ENCODE assay signal across 1 cellular context in the genomic region with DNA sequence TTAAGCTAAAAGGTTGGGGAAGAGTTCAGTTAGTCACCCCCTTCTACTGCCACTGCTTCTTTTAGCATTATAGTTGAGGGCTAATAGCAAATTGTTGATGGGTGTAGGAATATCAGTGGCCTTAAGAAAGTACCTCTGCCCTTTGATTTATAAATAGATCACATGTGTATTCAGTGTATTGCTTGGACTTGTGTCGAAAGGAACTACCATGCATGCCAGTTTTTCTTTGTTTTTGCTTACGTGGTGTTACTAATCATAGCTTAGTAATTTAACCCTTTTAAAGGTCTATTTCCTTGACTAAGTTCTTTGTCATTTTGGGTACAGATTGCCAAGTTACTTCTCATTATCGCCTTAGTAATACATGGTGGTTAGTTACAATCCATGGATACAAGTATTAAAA.
TF ChIP-seq lines count a peak whose summit lies in the region.

No MANE protein-coding gene starts in this region.

TF ChIP-seq in GM23338, 12 proteins besides CTCF, POLR2A, EP300 and RAD21 (continued from another document):
- TF ChIP-seq, protein P1, sequence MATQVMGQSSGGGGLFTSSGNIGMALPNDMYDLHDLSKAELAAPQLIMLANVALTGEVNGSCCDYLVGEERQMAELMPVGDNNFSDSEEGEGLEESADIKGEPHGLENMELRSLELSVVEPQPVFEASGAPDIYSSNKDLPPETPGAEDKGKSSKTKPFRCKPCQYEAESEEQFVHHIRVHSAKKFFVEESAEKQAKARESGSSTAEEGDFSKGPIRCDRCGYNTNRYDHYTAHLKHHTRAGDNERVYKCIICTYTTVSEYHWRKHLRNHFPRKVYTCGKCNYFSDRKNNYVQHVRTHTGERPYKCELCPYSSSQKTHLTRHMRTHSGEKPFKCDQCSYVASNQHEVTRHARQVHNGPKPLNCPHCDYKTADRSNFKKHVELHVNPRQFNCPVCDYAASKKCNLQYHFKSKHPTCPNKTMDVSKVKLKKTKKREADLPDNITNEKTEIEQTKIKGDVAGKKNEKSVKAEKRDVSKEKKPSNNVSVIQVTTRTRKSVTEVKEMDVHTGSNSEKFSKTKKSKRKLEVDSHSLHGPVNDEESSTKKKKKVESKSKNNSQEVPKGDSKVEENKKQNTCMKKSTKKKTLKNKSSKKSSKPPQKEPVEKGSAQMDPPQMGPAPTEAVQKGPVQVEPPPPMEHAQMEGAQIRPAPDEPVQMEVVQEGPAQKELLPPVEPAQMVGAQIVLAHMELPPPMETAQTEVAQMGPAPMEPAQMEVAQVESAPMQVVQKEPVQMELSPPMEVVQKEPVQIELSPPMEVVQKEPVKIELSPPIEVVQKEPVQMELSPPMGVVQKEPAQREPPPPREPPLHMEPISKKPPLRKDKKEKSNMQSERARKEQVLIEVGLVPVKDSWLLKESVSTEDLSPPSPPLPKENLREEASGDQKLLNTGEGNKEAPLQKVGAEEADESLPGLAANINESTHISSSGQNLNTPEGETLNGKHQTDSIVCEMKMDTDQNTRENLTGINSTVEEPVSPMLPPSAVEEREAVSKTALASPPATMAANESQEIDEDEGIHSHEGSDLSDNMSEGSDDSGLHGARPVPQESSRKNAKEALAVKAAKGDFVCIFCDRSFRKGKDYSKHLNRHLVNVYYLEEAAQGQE (IDR thresholded peaks at IDR 0.05; ENCODE audit: unreplicated experiment): no peak
- TF ChIP-seq ZNF331 (CRISPR knock-in tag; IDR thresholded peaks at IDR 0.05; ENCODE audit: low read depth): no peak
- TF ChIP-seq CREB1 (CRISPR knock-in tag; IDR thresholded peaks at IDR 0.05; ENCODE audit: low read depth): no peak
- TF ChIP-seq NANOG (IDR thresholded peaks at IDR 0.05; ENCODE audit: borderline replicate concordance): no peak
- TF ChIP-seq, protein P2, sequence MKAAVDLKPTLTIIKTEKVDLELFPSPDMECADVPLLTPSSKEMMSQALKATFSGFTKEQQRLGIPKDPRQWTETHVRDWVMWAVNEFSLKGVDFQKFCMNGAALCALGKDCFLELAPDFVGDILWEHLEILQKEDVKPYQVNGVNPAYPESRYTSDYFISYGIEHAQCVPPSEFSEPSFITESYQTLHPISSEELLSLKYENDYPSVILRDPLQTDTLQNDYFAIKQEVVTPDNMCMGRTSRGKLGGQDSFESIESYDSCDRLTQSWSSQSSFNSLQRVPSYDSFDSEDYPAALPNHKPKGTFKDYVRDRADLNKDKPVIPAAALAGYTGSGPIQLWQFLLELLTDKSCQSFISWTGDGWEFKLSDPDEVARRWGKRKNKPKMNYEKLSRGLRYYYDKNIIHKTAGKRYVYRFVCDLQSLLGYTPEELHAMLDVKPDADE (IDR thresholded peaks at IDR 0.05): no peak
- TF ChIP-seq STAT1 (IDR thresholded peaks at IDR 0.05; ENCODE audit: unreplicated experiment): no peak
- TF ChIP-seq POLR2AphosphoS5 (IDR thresholded peaks at IDR 0.05; ENCODE audit: low read depth): no peak
- TF ChIP-seq ZNF114 (CRISPR knock-in tag; IDR thresholded peaks at IDR 0.05): no peak
